ENCODE assay signal across 1 cellular context in genomic region chr3:69005071-69005816, GRCh38.
TF ChIP-seq lines count a peak whose summit lies in the region.

No MANE protein-coding gene starts in this region.

TF ChIP-seq in IMR-90, 13 proteins besides CTCF, POLR2A, EP300 and RAD21 (continued from another document):
- TF ChIP-seq ELK1 (IDR thresholded peaks at IDR 0.05; ENCODE audit: borderline replicate concordance, low read depth, low read length) (no peak), RFX5 (IDR thresholded peaks at IDR 0.05; ENCODE audit: low read depth, low read length) (no peak), USF2 (IDR thresholded peaks at IDR 0.05; ENCODE audit: low read depth, low read length) (no peak)
